18 cellular contexts compared by ENCODE assay signal in the genomic region with DNA sequence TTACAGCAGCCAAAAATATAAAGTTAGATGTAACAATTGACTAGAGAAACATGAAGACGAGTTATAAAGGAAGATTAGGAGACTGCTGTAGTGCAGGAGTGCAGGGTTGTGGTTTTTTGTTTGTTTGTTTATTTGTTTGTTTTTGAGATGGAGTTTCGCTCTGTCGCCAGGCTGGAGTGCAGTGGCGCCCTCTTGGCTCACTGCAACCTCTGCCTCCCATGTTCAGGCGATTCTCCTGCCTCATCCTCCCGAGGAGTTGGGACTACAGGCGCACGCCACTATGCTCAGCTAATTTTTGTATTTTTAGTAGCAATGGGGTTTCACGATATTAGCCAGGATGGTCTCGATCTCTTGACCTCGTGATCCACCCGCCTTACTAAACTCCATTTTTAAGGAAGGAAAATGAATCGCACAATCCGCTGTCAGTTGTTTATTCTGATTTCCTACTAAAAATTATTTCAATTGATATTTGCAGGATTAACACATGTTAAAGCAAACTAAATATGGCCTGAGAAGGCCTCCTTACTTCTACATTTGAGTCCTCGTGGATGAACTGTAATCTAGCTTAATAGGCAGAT.
"Had no signal": no experiment of that assay in that cellular context is flagged by ENCODE, and none has a peak within 500 bp of the region (broad histone marks: within the 10 kb centered on the region; RNA-seq: fewer than 3 reads in every experiment).

No MANE protein-coding gene starts in this region.

- H3K4me1 ChIP-seq: colonic mucosa had no signal

- H3K4me3 ChIP-seq: colonic mucosa, gastroesophageal sphincter, heart right ventricle, tibial artery had no signal

- DNase-seq: activated CD4-positive, alpha-beta T cell treated with anti-CD3 and anti-CD28 coated beads, Interleukin-2, amount 10 ng/mL, durations not matched to agents 24 days and 14 days; activated CD4-positive, CD25-positive, alpha-beta regulatory T cell; activated CD8-positive, alpha-beta memory T cell treated with anti-CD3 and anti-CD28 coated beads, Interleukin-2, amount 50 U/mL, for 4 hours; activated CD8-positive, alpha-beta T cell treated with anti-CD3 and anti-CD28 coated beads, Interleukin-2, amount 10 ng/mL, durations not matched to agents 7 days and 5 days; activated naive CD4-positive, alpha-beta T cell treated with anti-CD3 and anti-CD28 coated beads for 36 hours; activated T-cell treated with anti-CD3 and anti-CD28 coated beads, Interleukin-2, amount 50 U/mL, for 4 hours; central memory CD4-positive, alpha-beta T cell; colonic mucosa; erythroblast; heart right ventricle; immature natural killer cell; kidney glomerular epithelial cell; stimulated activated CD4-positive, alpha-beta T cell treated with anti-CD3 and anti-CD28 coated beads, Interleukin-12 subunit alpha, Interleukin-12 subunit beta, amount 100 ng/mL, for 4 hours; stimulated activated CD4-positive, alpha-beta T cell treated with anti-CD3 and anti-CD28 coated beads, Interleukin-2, amount 100 ng/mL, for 24 hours; stimulated activated naive CD4-positive, alpha-beta T cell treated with Interleukin-2 at 50 U/mL for 16 hours; tibial artery had no signal

- H3K27me3 ChIP-seq: colonic mucosa, gastroesophageal sphincter, heart right ventricle, tibial artery had no signal

- ATAC-seq: activated CD8-positive, alpha-beta T cell treated with anti-CD3 and anti-CD28 coated beads, Interleukin-2, amount 10 ng/mL, durations not matched to agents 7 days and 5 days; activated T-cell treated with anti-CD3 and anti-CD28 coated beads, Interleukin-2, amount 50 U/mL, for 4 hours; gastroesophageal sphincter had no signal

- H3K9me3 ChIP-seq: colonic mucosa, gastroesophageal sphincter, tibial artery had no signal

- FAIRE-seq: endometrium had no signal

- H3K27ac ChIP-seq: colonic mucosa, tibial artery had no signal

- H3K36me3 ChIP-seq: colonic mucosa, gastroesophageal sphincter, heart right ventricle, tibial artery had no signal
